15 cellular contexts compared by ENCODE assay signal in the genomic region with DNA sequence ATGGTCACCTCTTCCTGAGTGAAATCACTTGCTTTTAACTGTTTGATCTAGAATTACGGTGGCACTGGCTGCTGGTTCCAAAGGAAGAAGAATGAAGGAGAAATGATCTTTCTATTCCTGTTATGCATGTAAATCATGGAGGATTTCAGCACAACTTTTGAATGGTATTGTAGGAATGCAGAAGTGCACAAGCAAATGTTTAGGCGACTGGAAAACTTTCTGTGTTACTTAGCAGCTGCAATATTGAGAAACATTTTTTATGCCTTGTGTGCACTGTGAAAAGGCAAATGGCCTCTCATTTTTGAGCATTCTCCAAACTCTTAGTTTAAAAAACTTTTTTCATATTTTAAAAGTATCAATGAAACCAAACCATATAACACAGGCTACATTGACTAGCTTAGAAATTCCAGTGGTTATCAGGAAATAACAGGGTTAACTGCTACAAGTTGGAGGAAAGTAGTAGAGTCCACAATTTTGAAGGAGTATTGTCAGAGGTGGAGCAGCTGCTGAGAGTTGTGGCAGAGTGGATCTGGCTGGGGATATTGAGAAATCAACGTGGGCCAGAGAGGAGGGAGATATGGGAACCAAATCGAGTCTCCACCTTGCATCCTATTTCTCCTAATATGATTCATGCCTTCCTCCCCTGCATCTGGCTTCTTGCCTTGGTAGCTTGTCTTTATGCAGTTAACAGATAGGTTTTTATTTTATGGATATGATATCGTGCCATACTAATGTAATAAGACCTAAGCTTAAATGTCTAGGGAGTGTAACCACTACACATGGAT. TPM values are rescaled to one million over a fixed set of nuclear protein-coding genes. Genes with fewer than 3 reads are reported as not detected.
DNase-seq lines count a peak whose midpoint lies in the region; TF ChIP-seq lines count a peak whose summit lies in the region.
"Had no signal": no experiment of that assay in that cellular context is flagged by ENCODE, and none has a peak within 500 bp of the region (broad histone marks: within the 10 kb centered on the region; RNA-seq: fewer than 3 reads in every experiment).

No MANE protein-coding gene starts in this region.

- H3K27ac ChIP-seq in esophagus (ENCODE audit: low read depth in 2 of 2, low read length in 1 of 2): peak overlapping the region; percentile 14 to 48
- H3K27ac ChIP-seq: right lobe of liver had no signal

- H3K9me3 Mint-ChIP-seq in nephron: peaks cover 19% of the 10 kb centered on the region
- H3K9me3 Mint-ChIP-seq: natural killer cell had no signal

- no peak for TF ChIP-seq CTCF in nephron (IDR thresholded peaks at IDR 0.05; ENCODE audit: unreplicated experiment in 3 of 3)

- H3K36me3 ChIP-seq in MG63 (no peaks in the 10 kb centered on the region), esophagus (ENCODE audit: control insufficient read depth in 2 of 2, insufficient read depth in 2 of 2, low read length in 1 of 2) (no peaks in the 10 kb centered on the region)
- H3K36me3 ChIP-seq: right lobe of liver had no signal

- H3K4me3 ChIP-seq in MG63: no peak overlapping the region
- H3K4me3 ChIP-seq in esophagus (ENCODE audit: low read depth in 1 of 2, low read length in 2 of 2): no peak overlapping the region
- H3K4me3 ChIP-seq: right lobe of liver had no signal

- H3K36me3 Mint-ChIP-seq in nephron (ENCODE audit: low read depth): no peaks in the 10 kb centered on the region
- H3K36me3 Mint-ChIP-seq: natural killer cell had no signal

- H3K9me3 ChIP-seq in MG63: no peaks in the 10 kb centered on the region; the same call in 1 of the 2 replicates
- H3K9me3 ChIP-seq in esophagus (ENCODE audit: control insufficient read depth in 2 of 2, insufficient read depth in 1 of 2, low read depth in 1 of 2, low read length in 1 of 2): no peaks in the 10 kb centered on the region
- H3K9me3 ChIP-seq: Caco-2, right lobe of liver had no signal

- 37 to 48% methylated on average over 5 of the region's 5 CpGs for WGBS in esophagus, 2 donors

- no peak overlapping the region for H3K4me3 Mint-ChIP-seq in nephron
- H3K4me3 Mint-ChIP-seq: natural killer cell had no signal

- H3K27ac Mint-ChIP-seq in nephron: peak overlapping the region in 2 of 3 experiments; percentile 75 to 80
- H3K27ac Mint-ChIP-seq: natural killer cell had no signal

- no peaks in the 10 kb centered on the region for H3K4me1 ChIP-seq in esophagus (ENCODE audit: control insufficient read depth in 2 of 2, insufficient read depth in 2 of 2, low read length in 1 of 2)
- H3K4me1 ChIP-seq: Caco-2, right lobe of liver had no signal

- H3K4me1 Mint-ChIP-seq in nephron: peaks cover 21% of the 10 kb centered on the region
- H3K4me1 Mint-ChIP-seq: natural killer cell had no signal

- H3K27me3 ChIP-seq in MG63 (no peaks in the 10 kb centered on the region), esophagus (ENCODE audit: control insufficient read depth in 1 of 2, insufficient read depth in 2 of 2, low read length in 2 of 2) (no peaks in the 10 kb centered on the region)
- H3K27me3 ChIP-seq: right lobe of liver had no signal

- H3K27me3 Mint-ChIP-seq in nephron (ENCODE audit: low read depth): peaks cover 3% of the 10 kb centered on the region

- DNase-seq in AG08395 (ENCODE audit: low spot score) (peak; percentile 12), MG63 (peak; percentile 35), DMS79 (lab: John Stamatoyannopoulos, UW) (no peak)
- DNase-seq in activated CD4-positive, alpha-beta T cell treated with anti-CD3 and anti-CD28 coated beads, Interleukin-2, amount 50 U/mL, for 48 hours: no peak
- DNase-seq in activated effector memory CD4-positive, alpha-beta T cell treated with anti-CD3 and anti-CD28 coated beads, Interleukin-2, amount 50 U/mL, for 16 hours: no peak
- no peak for DNase-seq in effector CD4-positive, alpha-beta T cell
- DNase-seq: Caco-2; dermis blood vessel endothelial cell; natural killer cell; NCI-H2171 treated with DMSO at 0.1 percent for 48 hours; right lobe of liver; RPMI8226; stimulated activated CD4-positive, alpha-beta T cell treated with anti-CD3 and anti-CD28 coated beads, Interleukin-2, amount 100 ng/mL, for 48 hours had no signal

RNA-seq across cellular contexts. Expression of a gene that starts 32.0 kb away (rescaled TPM):
- 149 and 156 TPM in 2 replicates for total RNA-seq in MG63 (2014; rRNA removed; shearing (Covaris generic); ENCODE audit: low replicate concordance)
- polyA plus RNA-seq in esophagus: 100 to 1,000 TPM in 1 of 2 donors, 10 to 100 TPM in 1; 70.7 to 127 TPM

Comparison
In these comparisons a context has a peak if more than half of its experiments do, and no peak if none do; other contexts are left out.
1. DNase-seq: peak in AG08395 (single experiment) and MG63 (single experiment); none in activated CD4-positive, alpha-beta T cell treated with anti-CD3 and anti-CD28 coated beads, Interleukin-2, amount 50 U/mL, for 48 hours (0 of 2), activated effector memory CD4-positive, alpha-beta T cell treated with anti-CD3 and anti-CD28 coated beads, Interleukin-2, amount 50 U/mL, for 16 hours (single experiment), effector CD4-positive, alpha-beta T cell (single experiment) and DMS79 (single experiment).